1 cellular context compared by ENCODE assay signal in the genomic region with DNA sequence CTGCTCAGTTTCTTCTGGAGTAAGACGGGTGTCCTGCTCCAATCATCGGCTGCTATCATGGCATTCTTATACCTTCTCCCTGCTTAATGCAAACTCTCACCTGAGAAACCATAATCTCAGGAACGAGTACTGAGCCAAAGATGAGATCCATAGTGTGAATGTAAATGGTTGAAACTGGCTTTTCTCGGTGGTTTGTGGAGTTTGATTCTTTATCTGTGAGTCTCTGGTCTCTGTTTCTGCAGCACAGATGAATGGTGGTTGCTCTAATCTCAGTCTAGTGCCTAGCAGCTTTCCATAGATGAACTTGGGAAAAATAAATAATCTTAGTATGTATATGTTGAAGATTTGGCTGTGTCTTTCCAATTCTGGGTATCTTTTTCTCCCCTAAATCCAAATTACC.
TF ChIP-seq lines count a peak whose summit lies in the region.

No MANE protein-coding gene starts in this region.

TF ChIP-seq in A549, 52 proteins besides CTCF, POLR2A, EP300 and RAD21 (continued from another document):
- TF ChIP-seq, protein P1, sequence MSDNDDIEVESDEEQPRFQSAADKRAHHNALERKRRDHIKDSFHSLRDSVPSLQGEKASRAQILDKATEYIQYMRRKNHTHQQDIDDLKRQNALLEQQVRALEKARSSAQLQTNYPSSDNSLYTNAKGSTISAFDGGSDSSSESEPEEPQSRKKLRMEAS (IDR thresholded peaks at IDR 0.05) = no peak
- no peak for TF ChIP-seq GATA3 (IDR thresholded peaks at IDR 0.05; ENCODE audit: borderline replicate concordance)
